In genomic region chr2:16061406-16062217, GRCh38 we compare ENCODE assay signal across 24 cellular contexts.
"Had no signal": no experiment of that assay in that cellular context is flagged by ENCODE, and none has a peak within 500 bp of the region (broad histone marks: within the 10 kb centered on the region; RNA-seq: fewer than 3 reads in every experiment).

No MANE protein-coding gene starts in this region.

- H3K4me1 ChIP-seq: neural progenitor cell, parathyroid adenoma, psoas muscle, right lobe of liver, sigmoid colon, stomach, thyroid gland, tibial nerve, upper lobe of left lung, vagina had no signal

- DNase-seq: occipital lobe; ovary; posterior cingulate gyrus; psoas muscle; right cardiac atrium; right lobe of liver; sigmoid colon; small intestine; stimulated activated CD4-positive, alpha-beta T cell treated with anti-CD3 and anti-CD28 coated beads, Interleukin-15, amount 100 ng/mL, for 24 hours; stimulated activated CD4-positive, alpha-beta T cell treated with anti-CD3 and anti-CD28 coated beads, Interleukin-2, amount 100 ng/mL, for 24 hours; stimulated activated CD4-positive, alpha-beta T cell treated with anti-CD3 and anti-CD28 coated beads, Interleukin-2, amount 100 ng/mL, for 48 hours; stimulated activated CD4-positive, alpha-beta T cell treated with anti-CD3 and anti-CD28 coated beads, Interleukin-4, amount 100 ng/mL, for 24 hours; stimulated activated naive B cell treated with anti-CD40 and anti-IgM and Interleukin-4, amounts not matched to agents 10 μg/mL and 1 μg/mL and 100 μg/mL, for 72 hours; stimulated activated naive CD4-positive, alpha-beta T cell treated with Interleukin-2 at 50 U/mL for 16 hours; stomach; thyroid gland; trophoblast cell; upper lobe of left lung had no signal

- H3K27ac ChIP-seq: neural progenitor cell, ovary, parathyroid adenoma, psoas muscle, right lobe of liver, sigmoid colon, stomach, thoracic aorta, thyroid gland, tibial nerve, upper lobe of left lung, vagina had no signal

- ATAC-seq: psoas muscle; right cardiac atrium; right lobe of liver; stimulated activated effector memory CD8-positive, alpha-beta T cell treated with anti-CD3 and anti-CD28 coated beads, Interleukin-12 subunit alpha, Interleukin-12 subunit beta, amount 100 ng/mL, for 72 hours; stimulated activated naive B cell treated with anti-CD40 and anti-IgM and Interleukin-4, amounts not matched to agents 10 μg/mL and 1 μg/mL and 100 μg/mL, for 72 hours had no signal

- H3K27me3 ChIP-seq: neural progenitor cell, ovary, right lobe of liver, sigmoid colon, stomach, thyroid gland, tibial nerve, upper lobe of left lung, vagina had no signal
